In the genomic region with DNA sequence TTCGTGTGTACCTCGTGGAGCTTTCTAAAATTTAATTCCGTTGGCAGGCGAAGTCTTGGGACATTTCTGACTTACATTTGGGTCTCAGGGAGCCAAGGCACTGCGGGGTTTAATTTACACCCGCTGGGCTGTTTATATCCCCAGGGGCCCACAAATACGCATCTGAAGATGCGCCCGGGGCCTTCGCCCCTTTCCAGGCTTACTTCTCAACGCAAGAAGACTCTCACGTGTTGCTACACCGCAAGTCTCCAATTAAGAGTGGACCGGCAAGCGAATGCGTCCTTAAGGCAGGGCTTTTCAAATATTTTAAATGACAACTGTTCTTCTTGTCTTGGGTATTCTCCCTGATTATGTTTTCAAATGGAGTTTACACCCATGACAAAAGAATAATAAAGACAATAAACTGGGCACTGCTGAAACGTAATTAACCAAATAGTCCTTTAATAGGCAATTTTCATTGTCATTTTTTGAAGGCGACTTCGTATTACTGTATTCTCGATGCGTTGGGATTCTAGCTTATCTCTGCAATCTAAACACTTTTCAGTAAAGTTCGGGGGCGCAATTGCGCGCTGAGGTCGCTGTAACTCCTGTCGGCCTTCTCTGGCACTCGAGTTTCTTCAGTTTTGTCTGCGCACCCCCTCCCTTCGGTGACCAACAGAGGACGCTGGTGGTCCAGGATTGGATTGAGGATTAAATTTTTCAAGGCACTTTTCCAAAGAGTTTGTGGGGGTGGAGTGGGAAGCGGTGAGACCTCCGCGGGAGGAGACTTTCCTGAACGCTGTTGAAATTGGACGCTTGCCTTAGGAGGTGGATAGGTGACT, we compare ENCODE assay signal across 8 cellular contexts. TPM values are rescaled to one million over a fixed set of nuclear protein-coding genes. Genes with fewer than 3 reads are reported as not detected.
A peak's percentile ranks its signal among the peaks of the same experiment; 100 is the strongest.
DNase-seq lines count a peak whose midpoint lies in the region; ATAC-seq and TF ChIP-seq lines count a peak whose summit lies in the region.

No MANE protein-coding gene starts in this region.

- ATAC-seq in Panc1 (peak; percentile 21; the same call in 1 of the 2 replicates), GM21576 (IDR thresholded peaks at IDR 0.05; ENCODE audit: unreplicated experiment) (no peak)

- TF ChIP-seq POLR2A in lower leg skin (IDR thresholded peaks at IDR 0.05) (no peak), transverse colon (IDR thresholded peaks at IDR 0.05) (no peak)

- H3K4me3 ChIP-seq in AG04450 (ENCODE audit: low read depth, low read length) = peak overlapping the region; percentile 67
- H3K4me3 ChIP-seq in GM12864 (ENCODE audit: low read depth, low read length) = no peak overlapping the region
- peak overlapping the region; percentile 38 to 46 for H3K4me3 ChIP-seq in Panc1 (ENCODE audit: low read depth in 2 of 2, low read length in 2 of 2)
- no peak overlapping the region for H3K4me3 ChIP-seq in lower leg skin (ENCODE audit: low read depth, poor library complexity, severe bottlenecking)
- peak overlapping the region in 3 of 4 donors; percentile 38 to 58 (median 47) for H3K4me3 ChIP-seq in transverse colon

- no peaks in the 10 kb centered on the region for H3K36me3 ChIP-seq in Panc1 (ENCODE audit: control insufficient read depth, insufficient read depth, low read length)
- no peaks in the 10 kb centered on the region for H3K36me3 ChIP-seq in transverse colon

- intact Hi-C loops in Panc1 (cut with micrococcal nuclease; ENCODE audit: unreplicated experiment) (loop anchor here (1.0 to 10.0 kb wide), 4 partner anchors 210 to 1160 kb away; no protein-coding TSS in a partner anchor), lower leg skin (cut with DNase I; ENCODE audit: low total_unique reads) (loop anchor here (2.0 to 5.0 kb wide), 2 partner anchors 431 to 1165 kb away; no protein-coding TSS in a partner anchor), transverse colon (cut with DNase I; ENCODE audit: low total_unique reads) (loop anchor here (2.0 kb wide), 1 partner anchor 1169 kb away; no protein-coding TSS in a partner anchor)

- TF ChIP-seq EP300 in transverse colon (IDR thresholded peaks at IDR 0.05; ENCODE audit: low read depth) = no peak

- no TSS peak for BruUV-seq in Panc1 (replicated peaks; lab: Mats Ljungman, UMichigan)

- no peaks in the 10 kb centered on the region for H3K9me3 ChIP-seq in AG04450 (ENCODE audit: control insufficient read depth, insufficient read depth, low read length)
- no peaks in the 10 kb centered on the region for H3K9me3 ChIP-seq in Panc1 (ENCODE audit: control insufficient read depth, insufficient read depth, low read depth, low read length)
- H3K9me3 ChIP-seq in transverse colon = no peaks in the 10 kb centered on the region

- H3K27ac ChIP-seq in AG04450 (ENCODE audit: low read depth, low read length) (no peak overlapping the region), Panc1 (ENCODE audit: low read length) (no peak overlapping the region), transverse colon (peak overlapping the region; percentile 48 to 76 (median 52))

- peak; percentile 99 for TF ChIP-seq CTCF in AG04450 (IDR thresholded peaks at IDR 0.05; ENCODE audit: low read depth, low read length)
- peak; percentile 50 for TF ChIP-seq CTCF in GM12864 (IDR thresholded peaks at IDR 0.05; ENCODE audit: low read depth, low read length, missing control alignments)
- peak; percentile 98 for TF ChIP-seq CTCF in Panc1 (IDR thresholded peaks at IDR 0.05)
- peak in 1 of 3 donors; percentile 43 for TF ChIP-seq CTCF in lower leg skin (IDR thresholded peaks at IDR 0.05)
- peak; percentile 59 to 65 (median 63) for TF ChIP-seq CTCF in transverse colon (IDR thresholded peaks at IDR 0.05)

- DNase-seq in AG04450 (ENCODE audit: low read depth, low spot score) = no peak
- DNase-seq in GM12864 (ENCODE audit: low read depth) = no peak
- no peak for DNase-seq in Panc1 (ENCODE audit: low read depth, low spot score)
- DNase-seq in dermis blood vessel endothelial cell = peak; percentile 87
- peak; percentile 48 to 93 for DNase-seq in lower leg skin (ENCODE audit: low spot score in 2 of 2)
- DNase-seq in transverse colon = peak; percentile 26
- no peak for DNase-seq in stimulated activated CD4-positive, alpha-beta T cell treated with anti-CD3 and anti-CD28 coated beads, Interleukin-1b, Interleukin-23, amount 100 ng/mL, for 48 hours

- CTCF ChIA-PET in AG04450 (lab: Charles Lee) = interaction anchor here (0.6 to 9.5 kb wide), 108 partner anchors 9 to 1332 kb away, joined by 3 to 167 read pairs (median 4); no protein-coding TSS in a partner anchor
- CTCF ChIA-PET in Panc1 (lab: Charles Lee) = interaction anchor here (0.6 to 1.3 kb wide), 6 partner anchors 429 to 1982 kb away, joined by 3 to 6 read pairs (median 3); no protein-coding TSS in a partner anchor

- POLR2A ChIA-PET in AG04450 (lab: Yijun Ruan, JAX) = interaction anchor here (0.8 to 1.5 kb wide), 3 partner anchors 13 to 1159 kb away, joined by 4 to 5 read pairs (median 5); no protein-coding TSS in a partner anchor
- POLR2A ChIA-PET in Panc1 (lab: Charles Lee) = no interaction called here

- H3K27me3 ChIP-seq in AG04450 (ENCODE audit: control insufficient read depth, insufficient read depth, low read length) = no peaks in the 10 kb centered on the region
- peaks cover 13% of the 10 kb centered on the region for H3K27me3 ChIP-seq in Panc1 (ENCODE audit: control insufficient read depth, insufficient read depth, low read length)
- H3K27me3 ChIP-seq in transverse colon = peaks cover 62% of the 10 kb centered on the region

- WGBS in lower leg skin, 2 donors = 3% methylated on average over 36 of the region's 36 CpGs
- 0 to 15% methylated on average over 1 to 36 of the region's 36 CpGs for WGBS in transverse colon (ENCODE audit: low coverage in 1 of 2), 2 donors

- peaks cover 14% of the 10 kb centered on the region; the same call in 1 of the 2 replicates for H3K4me1 ChIP-seq in Panc1 (ENCODE audit: control insufficient read depth, insufficient read depth, low read length)
- H3K4me1 ChIP-seq in transverse colon = peaks cover 0 to 29% (median 20%) of the 10 kb centered on the region in 4 donors

- in situ Hi-C loops in Panc1 (cut with HindIII; ENCODE audit: low pct_unique_long_range_greater_than_20kb, low sequenced_read_pairs) = no loop called here
- in situ Hi-C loops in transverse colon (cut with MboI; ENCODE audit: low pct_ligation_motif_present in 1 of 4, low pct_unique_long_range_greater_than_20kb in 1 of 4, low sequenced_read_pairs in 3 of 4) = loop anchor here in 3 of 4 donors (5.0 to 25.0 kb wide), 5 partner anchors 430 to 1265 kb away; no protein-coding TSS in a partner anchor

RNA-seq across cellular contexts. Expression of gene IGFBP3, which starts 0.8 kb away (rescaled TPM):
- 169 and 220 TPM in 2 replicates for polyA plus RNA-seq in AG04450 (2011; rRNA removed)
- polyA minus RNA-seq in AG04450 (2011; rRNA and poly(A)+ RNA removed) = 77.4 and 91.0 TPM in 2 replicates
- total RNA-seq in Panc1 (2021; ENCODE audit: unreplicated experiment) (6.0 TPM), dermis blood vessel endothelial cell (4.8 and 18.0 TPM in 2 replicates), lower leg skin (100 to 1,000 TPM; 126 to 765 (median 207) TPM), transverse colon (100 to 1,000 TPM in 1 of 4 donors, 10 to 100 TPM in 3; 25.4 to 118 (median 57.6) TPM)
- 11.4 TPM for polyA plus RNA-seq in Panc1 (2012; ENCODE audit: insufficient read length)

RNA-seq across cellular contexts. Expression of gene IGFBP1, which starts 33.6 kb away (rescaled TPM):
- polyA plus RNA-seq in AG04450 (2011; rRNA removed) = 0.07 TPM in 1 of 2 replicates, not detected in the other
- polyA minus RNA-seq in AG04450 (2011; rRNA and poly(A)+ RNA removed) = not detected in 2 replicates
- 0.33 TPM for total RNA-seq in Panc1 (2021; ENCODE audit: unreplicated experiment)
- not detected for polyA plus RNA-seq in Panc1 (2012; ENCODE audit: insufficient read length)
- total RNA-seq in dermis blood vessel endothelial cell = 0.34 and 0.47 TPM in 2 replicates
- total RNA-seq in lower leg skin = not detected
- total RNA-seq in transverse colon = not detected

RNA-seq across cellular contexts. Expression of gene CCDC201, which starts 49.0 kb away (rescaled TPM):
- polyA plus RNA-seq in AG04450 (2011; rRNA removed) = not detected in 2 replicates
- polyA minus RNA-seq in AG04450 (2011; rRNA and poly(A)+ RNA removed) = not detected in 2 replicates
- total RNA-seq in Panc1 (2021; ENCODE audit: unreplicated experiment) (not detected), dermis blood vessel endothelial cell (not detected in 2 replicates), lower leg skin (not detected), transverse colon (not detected)
- not detected for polyA plus RNA-seq in Panc1 (2012; ENCODE audit: insufficient read length)

Comparison
In these comparisons a context has a peak if more than half of its experiments do, and no peak if none do; other contexts are left out.
1. DNase-seq: peak in dermis blood vessel endothelial cell (single experiment), lower leg skin (2 of 2) and transverse colon (single experiment); none in AG04450 (single experiment), GM12864 (single experiment), Panc1 (single experiment) and stimulated activated CD4-positive, alpha-beta T cell treated with anti-CD3 and anti-CD28 coated beads, Interleukin-1b, Interleukin-23, amount 100 ng/mL, for 48 hours (single experiment).
2. H3K27ac ChIP-seq: peak in transverse colon (4 of 4); none in AG04450 (single experiment) and Panc1 (single experiment).
3. H3K4me3 ChIP-seq: peak in AG04450 (single experiment), Panc1 (2 of 2) and transverse colon (3 of 4); none in GM12864 (single experiment) and lower leg skin (single experiment).